Comparison of ENCODE assay signal across 9 cellular contexts in the genomic region with DNA sequence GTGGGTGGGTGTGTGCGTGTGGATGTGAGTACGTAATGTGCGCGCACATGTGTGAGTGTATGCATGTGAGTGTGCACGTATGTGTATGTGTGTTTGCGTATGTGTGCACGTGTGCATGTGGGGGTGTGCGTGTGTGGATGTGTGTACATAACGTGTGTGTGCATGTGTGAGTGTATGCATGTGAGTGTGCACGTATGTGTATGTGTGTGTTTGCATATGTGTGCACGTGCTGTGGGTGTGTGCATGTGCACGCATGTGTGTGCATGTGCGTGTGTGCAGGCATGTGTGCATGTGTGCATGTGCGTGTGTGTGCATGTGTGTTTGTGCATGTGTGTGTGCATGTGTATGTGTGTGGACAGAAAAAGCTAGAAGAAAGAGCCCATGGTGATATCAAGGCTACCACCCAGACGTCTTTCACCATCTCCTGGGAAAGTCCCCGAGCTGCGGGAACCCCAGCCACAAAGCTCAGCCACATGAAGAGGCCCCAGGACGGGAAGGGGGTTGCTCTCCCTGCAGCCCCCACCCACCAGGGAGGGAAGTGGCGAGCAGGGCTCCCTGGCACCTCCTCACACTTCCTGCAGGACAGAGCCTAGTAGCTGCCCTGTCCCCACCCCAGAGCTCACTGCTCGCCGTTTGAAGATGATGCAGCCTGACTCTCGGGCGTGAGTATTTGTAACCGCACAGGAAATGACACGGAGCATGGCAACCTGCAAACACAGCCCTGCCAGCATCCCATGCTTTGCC.
DNase-seq lines count a peak whose midpoint lies in the region; ATAC-seq and TF ChIP-seq lines count a peak whose summit lies in the region.
"Had no signal": no experiment of that assay in that cellular context is flagged by ENCODE, and none has a peak within 500 bp of the region (broad histone marks: within the 10 kb centered on the region; RNA-seq: fewer than 3 reads in every experiment).

No MANE protein-coding gene starts in this region.

- no peaks in the 10 kb centered on the region for H4K20me1 ChIP-seq in hepatocyte (ENCODE audit: insufficient read depth, poor library complexity, severe bottlenecking)

- H3K9me2 ChIP-seq in hepatocyte (replicated peaks; ENCODE audit: insufficient read depth): no peaks in the 10 kb centered on the region

- H2AFZ ChIP-seq in hepatocyte: no peak overlapping the region

- H3K27me3 ChIP-seq in hepatocyte (no peaks in the 10 kb centered on the region), dorsolateral prefrontal cortex (peaks cover 0 to 4% (median 0%) of the 10 kb centered on the region in 45 donors)

- H3K27me3 Mint-ChIP-seq in activated naive CD8-positive, alpha-beta T cell treated with anti-CD3 and anti-CD28 coated beads, Interleukin-2, amount 10 ng/mL, durations not matched to agents 7 days and 5 days: peaks cover 11% of the 10 kb centered on the region

- POLR2A ChIA-PET in activated naive CD8-positive, alpha-beta T cell treated with anti-CD3 and anti-CD28 coated beads, Interleukin-2, amount 10 ng/mL, durations not matched to agents 7 days and 5 days (lab: Charles Lee): interaction anchor here (1.0 kb wide), 1 partner anchor 359 kb away, joined by 3 read pairs; no protein-coding TSS in a partner anchor

- no peaks in the 10 kb centered on the region for H3K79me2 ChIP-seq in hepatocyte

- peak overlapping the region; percentile 62 for H3K4me3 Mint-ChIP-seq in activated naive CD8-positive, alpha-beta T cell treated with anti-CD3 and anti-CD28 coated beads, Interleukin-2, amount 10 ng/mL, durations not matched to agents 7 days and 5 days

- no peaks in the 10 kb centered on the region for H3K36me3 ChIP-seq in hepatocyte (replicated peaks; ENCODE audit: insufficient read depth, low read depth)

- 95% methylated on average over 25 of the region's 25 CpGs for WGBS in hepatocyte (ENCODE audit: low lambda C conversion rate, missing lambda C conversion rate)

- H3K27ac Mint-ChIP-seq in activated naive CD8-positive, alpha-beta T cell treated with anti-CD3 and anti-CD28 coated beads, Interleukin-2, amount 10 ng/mL, durations not matched to agents 7 days and 5 days: peak overlapping the region; percentile 85

- DNase-seq in RKO (ENCODE audit: low spot score) (peak; percentile 49), NCI-H1436 (lab: John Stamatoyannopoulos, UW) (no peak), hepatocyte (ENCODE audit: low spot score) (no peak), dorsolateral prefrontal cortex (no peak)
- peak; percentile 59 for DNase-seq in activated naive CD8-positive, alpha-beta T cell treated with anti-CD3 and anti-CD28 coated beads, Interleukin-2, amount 10 ng/mL, durations not matched to agents 7 days and 5 days
- DNase-seq in stimulated activated naive CD4-positive, alpha-beta T cell (lab: John Stamatoyannopoulos, UW): peak in 4 of 6 experiments; percentile 19 to 41 (median 35)

- peaks cover 2% of the 10 kb centered on the region for H3K36me3 Mint-ChIP-seq in activated naive CD8-positive, alpha-beta T cell treated with anti-CD3 and anti-CD28 coated beads, Interleukin-2, amount 10 ng/mL, durations not matched to agents 7 days and 5 days

- H3K27ac ChIP-seq in hepatocyte (no peak overlapping the region), dorsolateral prefrontal cortex (no peak overlapping the region)

- TF ChIP-seq CTCF in hepatocyte (IDR thresholded peaks at IDR 0.05; ENCODE audit: poor library complexity): no peak
- TF ChIP-seq CTCF in dorsolateral prefrontal cortex (IDR thresholded peaks at IDR 0.05 in 54 of 56, conservative IDR thresholded peaks at IDR 0.05 in 2 of 56; ENCODE audit: low read depth in 1 of 56, partially characterized antibody in 56 of 56): no peak

- H3K9me3 ChIP-seq in hepatocyte (ENCODE audit: low read depth): no peaks in the 10 kb centered on the region

- H3K4me1 Mint-ChIP-seq in activated naive CD8-positive, alpha-beta T cell treated with anti-CD3 and anti-CD28 coated beads, Interleukin-2, amount 10 ng/mL, durations not matched to agents 7 days and 5 days: peaks cover 15% of the 10 kb centered on the region

- intact Hi-C loops in dorsolateral prefrontal cortex (cut with DNase I): loop anchor here (10.0 kb wide), 4 partner anchors 324 to 1664 kb away; no protein-coding TSS in a partner anchor

- H3K4me3 ChIP-seq in hepatocyte (no peak overlapping the region), dorsolateral prefrontal cortex (no peak overlapping the region)

- ATAC-seq in GM18867 (IDR thresholded peaks at IDR 0.05; ENCODE audit: unreplicated experiment) (peak; percentile 85), HG02840 (IDR thresholded peaks at IDR 0.05; ENCODE audit: low FRiP score, unreplicated experiment) (peak; percentile 74)
- peak; percentile 76 for ATAC-seq in activated naive CD8-positive, alpha-beta T cell treated with anti-CD3 and anti-CD28 coated beads, Interleukin-2, amount 10 ng/mL, durations not matched to agents 7 days and 5 days (ENCODE audit: low read depth)
- ATAC-seq: Panc1 had no signal

- peaks cover 6% of the 10 kb centered on the region for H3K4me1 ChIP-seq in hepatocyte (ENCODE audit: insufficient read depth)

- peaks cover 23% of the 10 kb centered on the region for H3K9me3 Mint-ChIP-seq in activated naive CD8-positive, alpha-beta T cell treated with anti-CD3 and anti-CD28 coated beads, Interleukin-2, amount 10 ng/mL, durations not matched to agents 7 days and 5 days

- H3K4me2 ChIP-seq in hepatocyte: no peak overlapping the region

Comparison
In these comparisons a context has a peak if more than half of its experiments do, and no peak if none do; other contexts are left out.
1. DNase-seq: peak in RKO (single experiment), activated naive CD8-positive, alpha-beta T cell treated with anti-CD3 and anti-CD28 coated beads, Interleukin-2, amount 10 ng/mL, durations not matched to agents 7 days and 5 days (single experiment) and stimulated activated naive CD4-positive, alpha-beta T cell (4 of 6); none in NCI-H1436 (single experiment), hepatocyte (single experiment) and dorsolateral prefrontal cortex (0 of 10).
2. Peak in every context shown above with its lines, with median percentiles within 50 percentile points of each other: ATAC-seq.